ENCODE assay signal across 8 cellular contexts in the genomic region with DNA sequence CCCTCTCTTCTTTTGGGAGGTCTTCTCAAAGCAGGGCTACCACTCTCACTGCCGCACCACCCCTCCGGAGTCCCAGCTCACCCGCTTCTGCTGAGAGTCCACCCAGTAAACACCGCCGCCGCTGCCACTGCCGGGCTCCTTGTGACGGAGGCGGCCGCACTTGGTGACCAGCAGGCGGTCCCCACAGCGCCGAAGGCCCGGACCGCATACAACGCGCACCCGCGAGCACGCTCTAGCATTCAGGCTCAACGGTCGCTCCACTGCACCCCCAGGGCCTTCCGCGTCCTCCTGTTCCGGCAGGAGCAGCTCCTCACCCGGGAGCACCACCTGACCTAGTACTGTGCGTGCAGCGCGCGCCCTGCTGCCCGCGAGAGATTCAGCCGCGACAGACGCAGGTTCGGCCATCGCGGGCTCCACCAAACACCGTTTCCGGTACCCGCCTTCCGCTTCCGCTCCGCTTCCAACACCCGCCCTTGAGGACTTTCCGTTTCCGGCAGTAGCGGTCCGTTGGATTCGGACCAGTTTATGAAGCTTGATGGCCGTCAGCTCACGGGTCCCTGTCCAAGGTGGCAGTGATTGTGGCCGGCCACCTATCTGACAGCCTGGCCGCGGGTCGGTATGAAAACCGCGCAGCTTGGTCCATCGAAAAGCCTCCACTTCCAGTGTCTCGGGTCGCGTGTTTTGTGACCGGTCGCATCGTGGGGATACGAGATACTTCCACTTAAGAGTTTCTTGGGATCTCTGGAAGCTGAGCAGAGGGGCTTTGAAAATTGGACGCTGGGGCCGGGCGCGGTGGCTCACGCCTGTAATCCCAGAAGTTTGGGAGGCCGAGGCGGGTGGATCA. TPM values are rescaled to one million over a fixed set of nuclear protein-coding genes. Genes with fewer than 3 reads are reported as not detected.
DNase-seq lines count a peak whose midpoint lies in the region; ATAC-seq and TF ChIP-seq lines count a peak whose summit lies in the region.

A gene (minus strand): TSS at position 425 of the 844 bp plus-strand sequence. CDS start 20 bp downstream, at position 405.

- H3K9me2 ChIP-seq in SU-DHL-6 (replicated peaks; ENCODE audit: insufficient read depth, low read length) = no peaks in the 10 kb centered on the region

- peak; percentile 88 for ATAC-seq in HG02623 (IDR thresholded peaks at IDR 0.05; ENCODE audit: unreplicated experiment)
- ATAC-seq in upper lobe of left lung (ENCODE audit: low FRiP score in 2 of 2) = peak; percentile 93 to 98

- peak within 1 kb of the TSS; percentile 72 for H3K4me2 ChIP-seq in SU-DHL-6 (ENCODE audit: low read depth, low read length, poor library complexity, severe bottlenecking)

- peak in 1 of 4 donors; percentile 39 for TF ChIP-seq EP300 in upper lobe of left lung (IDR thresholded peaks at IDR 0.05)

- H3K9ac ChIP-seq in SU-DHL-6 (ENCODE audit: low read length) = peak within 1 kb of the TSS; percentile 78

- no peaks in the 10 kb centered on the region for H3K9me3 ChIP-seq in SU-DHL-6 (ENCODE audit: insufficient read depth, low read length)
- H3K9me3 ChIP-seq in upper lobe of left lung = no peaks in the 10 kb centered on the region

- H3K4me3 ChIP-seq in GM12865 (ENCODE audit: low read depth, low read length) = peak within 1 kb of the TSS; percentile 62
- peak within 1 kb of the TSS; percentile 76 for H3K4me3 ChIP-seq in SU-DHL-6 (ENCODE audit: insufficient read depth, low read length, poor library complexity, severe bottlenecking)
- H3K4me3 ChIP-seq in upper lobe of left lung = peak within 1 kb of the TSS; percentile 90 to 98 (median 94)

- peaks cover 7% of the 10 kb centered on the region; the same call in 1 of the 2 replicates for H4K20me1 ChIP-seq in SU-DHL-6 (ENCODE audit: low read depth, low read length)

- intact Hi-C loops in cardiac septum (cut with DNase I) (loop anchor here (1.0 to 10.0 kb wide), 2 partner anchors 15 to 300 kb away; a partner anchor contains a TSS), posterior cingulate gyrus (cut with DNase I) (loop anchor here (10.0 kb wide), 1 partner anchor 190 kb away; a partner anchor contains a TSS)

- TF ChIP-seq CTCF in GM12865 (IDR thresholded peaks at IDR 0.05; ENCODE audit: insufficient read depth, low read depth, low read length, missing control alignments) = no peak
- TF ChIP-seq CTCF in SU-DHL-6 (IDR thresholded peaks at IDR 0.05; ENCODE audit: insufficient read depth, low read length, poor library complexity, severe bottlenecking) = no peak
- TF ChIP-seq CTCF in upper lobe of left lung (IDR thresholded peaks at IDR 0.05) = peak in 3 of 6 experiments; percentile 12 to 59 (median 26)

- peaks cover 12 to 35% (median 18%) of the 10 kb centered on the region in 4 donors for H3K4me1 ChIP-seq in upper lobe of left lung

- peak; percentile 95 for DNase-seq in GM12865 (ENCODE audit: low read depth)
- peak; percentile 82 for DNase-seq in NCI-H1105 (lab: John Stamatoyannopoulos, UW)
- peak; percentile 70 for DNase-seq in activated naive CD8-positive, alpha-beta T cell treated with anti-CD3 and anti-CD28 coated beads, Interleukin-2, amount 50 U/mL, for 16 hours (ENCODE audit: low read depth, low spot score)
- DNase-seq in cardiac septum (ENCODE audit: low spot score) = peak; percentile 97
- peak; percentile 86 to 99 (median 93) for DNase-seq in posterior cingulate gyrus
- peak; percentile 92 to 93 for DNase-seq in upper lobe of left lung

- H3F3A ChIP-seq in SU-DHL-6 (ENCODE audit: insufficient read depth) = 0 out of 2 replicates have a peak, but pooled peaks cover 4% of the 10 kb centered on the region

- peaks cover 36% of the 10 kb centered on the region for H3K79me2 ChIP-seq in SU-DHL-6 (ENCODE audit: insufficient read depth, low read length)

- 0% methylated on average over 30 to 47 of the region's 73 CpGs for WGBS in upper lobe of left lung, 2 donors

- H3K27ac ChIP-seq in SU-DHL-6 (ENCODE audit: low read depth, low read length) = peak within 1 kb of the TSS; percentile 55
- H3K27ac ChIP-seq in upper lobe of left lung = peak within 1 kb of the TSS; percentile 84 to 90 (median 86)

- TF ChIP-seq POLR2A in upper lobe of left lung (IDR thresholded peaks at IDR 0.05) = peak in 2 of 4 donors; percentile 53 to 87

- H3K27me3 ChIP-seq in SU-DHL-6 (ENCODE audit: low read length) (no peaks in the 10 kb centered on the region), upper lobe of left lung (no peaks in the 10 kb centered on the region)

- peak within 1 kb of the TSS; percentile 83 for H2AFZ ChIP-seq in SU-DHL-6 (ENCODE audit: low read depth, low read length, severe bottlenecking)

- H3K36me3 ChIP-seq in SU-DHL-6 (ENCODE audit: low read length) = peaks cover 31% of the 10 kb centered on the region
- peaks cover 14 to 36% (median 25%) of the 10 kb centered on the region in 4 donors for H3K36me3 ChIP-seq in upper lobe of left lung

RNA-seq across cellular contexts. Expression of the gene that starts here (rescaled TPM):
- total RNA-seq in cardiac septum (13.1 TPM), upper lobe of left lung (10 to 100 TPM in 5 of 6 donors, 1 to 10 TPM in 1; 8.0 to 49.8 (median 35.1) TPM)

Comparison
In these comparisons a context has a peak if more than half of its experiments do, and no peak if none do; other contexts are left out.
1. Peak in every context shown above with its lines: DNase-seq, ATAC-seq, H3K4me3 ChIP-seq and H3K27ac ChIP-seq.